28 cellular contexts compared by ENCODE assay signal in the genomic region with DNA sequence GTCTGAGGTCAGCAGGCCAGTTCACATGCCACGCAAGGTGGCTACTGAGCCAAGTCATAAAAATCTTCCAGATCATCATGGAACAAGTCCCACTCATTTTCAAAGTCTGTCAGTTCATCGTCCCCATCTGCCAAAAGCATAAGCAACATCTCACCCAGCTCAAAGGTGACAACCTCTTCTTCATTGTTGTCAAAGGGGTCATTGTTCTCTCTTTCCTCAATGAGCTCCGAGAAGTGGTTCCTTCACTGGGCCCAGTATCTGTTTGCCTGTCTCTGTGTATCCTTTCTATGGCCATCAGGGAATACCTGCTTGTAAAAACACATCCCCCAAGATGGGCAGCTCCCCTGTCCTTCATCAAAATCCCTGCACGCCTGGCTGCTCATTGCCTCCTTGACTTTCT.
"Had no signal": no experiment of that assay in that cellular context is flagged by ENCODE, and none has a peak within 500 bp of the region (broad histone marks: within the 10 kb centered on the region; RNA-seq: fewer than 3 reads in every experiment).

No MANE protein-coding gene starts in this region.

- DNase-seq: colonic mucosa; cortex of kidney; dermis blood vessel endothelial cell; dorsolateral prefrontal cortex; effector CD4-positive, alpha-beta T cell; effector CD8-positive, alpha-beta T cell; effector memory CD4-positive, alpha-beta T cell; effector memory CD8-positive, alpha-beta T cell; endodermal cell; erythroblast; esophagus squamous epithelium; foreskin fibroblast; foreskin keratinocyte; foreskin melanocyte; gastrocnemius medialis; glutamatergic neuron; head of caudate nucleus; heart left ventricle; heart right ventricle had no signal

- ATAC-seq: effector memory CD8-positive, alpha-beta T cell; esophagus mucosa; foreskin keratinocyte; gastrocnemius medialis; gastroesophageal sphincter; heart left ventricle; heart right ventricle had no signal

- H3K4me1 ChIP-seq: colonic mucosa, foreskin keratinocyte, gastrocnemius medialis had no signal

- FAIRE-seq: colon, endometrium, endothelial cell of umbilical vein, frontal cortex had no signal

- H3K27ac ChIP-seq: colonic mucosa, coronary artery, dorsolateral prefrontal cortex, epithelial cell of prostate, esophagus muscularis mucosa, esophagus squamous epithelium, foreskin keratinocyte, gastrocnemius medialis, gastroesophageal sphincter, heart left ventricle, heart right ventricle had no signal

- H3K36me3 ChIP-seq: colonic mucosa, esophagus muscularis mucosa, esophagus squamous epithelium, gastrocnemius medialis, gastroesophageal sphincter, heart left ventricle, heart right ventricle had no signal

- H3K9me3 ChIP-seq: colonic mucosa, esophagus muscularis mucosa, esophagus squamous epithelium, gastrocnemius medialis, gastroesophageal sphincter, heart left ventricle, heart right ventricle had no signal

- H3K4me3 ChIP-seq: colonic mucosa, coronary artery, dorsolateral prefrontal cortex, esophagus muscularis mucosa, esophagus squamous epithelium, gastrocnemius medialis, gastroesophageal sphincter, heart left ventricle, heart right ventricle had no signal
